In genomic region chrX:2498781-2499302, GRCh38 we compare ENCODE assay signal across 1 cellular context.
A peak's percentile ranks its signal among the peaks of the same experiment; 100 is the strongest.
TF ChIP-seq lines count a peak whose summit lies in the region.

No MANE protein-coding gene starts in this region.

TF ChIP-seq in HepG2, 621 proteins besides CTCF, POLR2A, EP300 and RAD21 (continued from another document and continues in another):
- TF ChIP-seq POGK (CRISPR knock-in tag; conservative IDR thresholded peaks at IDR 0.05) (no peak), CEBPG (CRISPR knock-in tag; IDR thresholded peaks at IDR 0.05) (peak; percentile 34; the same call in 1 of the 2 replicates), ZBTB43 (CRISPR knock-in tag; conservative IDR thresholded peaks at IDR 0.05) (no peak), ZNF841 (CRISPR knock-in tag; IDR thresholded peaks at IDR 0.05; ENCODE audit: borderline replicate concordance) (no peak), ZNF33A (CRISPR knock-in tag; IDR thresholded peaks at IDR 0.05; ENCODE audit: borderline replicate concordance) (no peak; the same call in 1 of the 2 replicates), STAT5B (CRISPR knock-in tag; IDR thresholded peaks at IDR 0.05) (no peak), ZNF281 (CRISPR knock-in tag; IDR thresholded peaks at IDR 0.05; ENCODE audit: borderline replicate concordance) (no peak), HOXA9 (CRISPR knock-in tag; IDR thresholded peaks at IDR 0.05; ENCODE audit: borderline replicate concordance) (no peak), ZNF564 (CRISPR knock-in tag; IDR thresholded peaks at IDR 0.05) (no peak), SOX6 (IDR thresholded peaks at IDR 0.05) (no peak), SOX6 (CRISPR knock-in tag; IDR thresholded peaks at IDR 0.05) (no peak), GATA4 (IDR thresholded peaks at IDR 0.05; ENCODE audit: borderline replicate concordance, low read depth) (no peak), PCBP1 (IDR thresholded peaks at IDR 0.05; ENCODE audit: borderline replicate concordance, low read depth, low read length) (no peak), ZNF484 (CRISPR knock-in tag; IDR thresholded peaks at IDR 0.05; ENCODE audit: borderline replicate concordance, low read depth) (no peak), MXD1 (CRISPR knock-in tag; IDR thresholded peaks at IDR 0.05) (no peak), ARID4A (CRISPR knock-in tag; IDR thresholded peaks at IDR 0.05; ENCODE audit: borderline replicate concordance) (no peak), TAF15 (IDR thresholded peaks at IDR 0.05; ENCODE audit: low read depth, low read length, poor library complexity, severe bottlenecking) (no peak), PRDM4 (CRISPR knock-in tag; IDR thresholded peaks at IDR 0.05; ENCODE audit: borderline replicate concordance) (no peak), ZNF83 (CRISPR knock-in tag; IDR thresholded peaks at IDR 0.05; ENCODE audit: borderline replicate concordance) (no peak), MYC (CRISPR knock-in tag; IDR thresholded peaks at IDR 0.05; ENCODE audit: borderline replicate concordance) (no peak), GMEB1 (CRISPR knock-in tag; IDR thresholded peaks at IDR 0.05; ENCODE audit: borderline replicate concordance) (no peak), PRMT3 (CRISPR knock-in tag; IDR thresholded peaks at IDR 0.05; ENCODE audit: borderline replicate concordance, low read depth) (no peak), HOXA5 (CRISPR knock-in tag; IDR thresholded peaks at IDR 0.05) (no peak), NFYB (CRISPR knock-in tag; IDR thresholded peaks at IDR 0.05) (no peak), FOXA3 (CRISPR knock-in tag; IDR thresholded peaks at IDR 0.05) (no peak), ZNF558 (CRISPR knock-in tag; IDR thresholded peaks at IDR 0.05; ENCODE audit: borderline replicate concordance) (0 out of 2 replicates have a peak, but pooled peaks have one; percentile 39), ZNF136 (CRISPR knock-in tag; IDR thresholded peaks at IDR 0.05; ENCODE audit: low read depth) (no peak), ZFP82 (CRISPR knock-in tag; IDR thresholded peaks at IDR 0.05; ENCODE audit: borderline replicate concordance) (peak; percentile 76; the same call in 1 of the 2 replicates), DNMT3B (CRISPR knock-in tag; conservative IDR thresholded peaks at IDR 0.05) (no peak), ZNF678 (CRISPR knock-in tag; IDR thresholded peaks at IDR 0.05) (no peak), FOXA1 (IDR thresholded peaks at IDR 0.05) (no peak), FOXA1 (CRISPR knock-in tag; IDR thresholded peaks at IDR 0.05) (no peak), IKZF5 (CRISPR knock-in tag; IDR thresholded peaks at IDR 0.05) (no peak), RXRB (CRISPR knock-in tag; IDR thresholded peaks at IDR 0.05; ENCODE audit: borderline replicate concordance) (no peak; the same call in 1 of the 2 replicates), ZNF124 (CRISPR knock-in tag; IDR thresholded peaks at IDR 0.05) (no peak), GPBP1L1 (CRISPR knock-in tag; IDR thresholded peaks at IDR 0.05) (no peak), ZNF432 (CRISPR knock-in tag; IDR thresholded peaks at IDR 0.05; ENCODE audit: borderline replicate concordance) (no peak), ATF3 (CRISPR knock-in tag; IDR thresholded peaks at IDR 0.05) (no peak), BRCA1 (CRISPR knock-in tag; IDR thresholded peaks at IDR 0.05) (no peak), CSRNP2 (CRISPR knock-in tag; conservative IDR thresholded peaks at IDR 0.05; ENCODE audit: low read depth) (no peak), ZNF20 (CRISPR knock-in tag; IDR thresholded peaks at IDR 0.05) (no peak), CEBPB (IDR thresholded peaks at IDR 0.05; ENCODE audit: borderline replicate concordance, low read depth, low read length) (peak; percentile 42; the same call in 1 of the 2 replicates), ZNF816 (CRISPR knock-in tag; IDR thresholded peaks at IDR 0.05; ENCODE audit: borderline replicate concordance) (peak; percentile 66; the same call in 1 of the 2 replicates), ZFX (CRISPR knock-in tag; IDR thresholded peaks at IDR 0.05; ENCODE audit: low read depth) (peak; percentile 1; the same call in 1 of the 2 replicates), ZNF335 (CRISPR knock-in tag; IDR thresholded peaks at IDR 0.05) (no peak)
